ENCODE assay signal across 7 cellular contexts in the genomic region with DNA sequence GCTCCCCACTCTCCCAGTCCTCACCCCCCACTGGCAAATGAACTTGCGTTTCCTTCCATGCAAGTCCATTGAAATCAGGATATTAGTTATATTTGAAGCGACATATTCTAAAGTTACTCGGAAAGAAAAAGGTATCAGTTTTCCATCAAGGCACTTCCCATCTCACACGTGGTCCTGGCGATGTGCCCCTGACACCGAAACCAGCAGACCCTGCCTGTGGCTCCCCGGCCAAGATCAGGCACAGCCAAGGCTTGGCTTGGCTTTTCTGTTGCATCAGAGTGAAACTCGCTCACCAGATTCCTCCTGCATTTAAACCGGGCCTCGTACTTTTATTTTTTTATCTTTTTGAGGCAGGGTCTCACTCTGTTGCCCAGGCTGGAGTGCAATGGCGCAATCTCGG.
DNase-seq lines count a peak whose midpoint lies in the region; ATAC-seq and TF ChIP-seq lines count a peak whose summit lies in the region.
"Not testable (repeated sequence)": the region's sequence is repeated elsewhere in the genome, so short reads cannot be mapped to it uniquely, and the experiment has no call there.

No MANE protein-coding gene starts in this region.

- not testable (repeated sequence) for H3K4me1 ChIP-seq in right cardiac atrium (ENCODE audit: control insufficient read depth, insufficient read depth, low read length); spleen

- POLR2A ChIA-PET in activated naive CD8-positive, alpha-beta T cell treated with anti-CD3 and anti-CD28 coated beads, Interleukin-2, amount 10 ng/mL, durations not matched to agents 7 days and 5 days (lab: Charles Lee), result not testable (repeated sequence)

- WGBS in right cardiac atrium, result 79% methylated on average over 12 of the region's 12 CpGs
- 88 to 97% (median 95%) methylated on average over 12 of the region's 12 CpGs for WGBS in spleen, 5 donors

- not testable (repeated sequence) for TF ChIP-seq CTCF in spleen (IDR thresholded peaks at IDR 0.05 in 8 of 11, conservative IDR thresholded peaks at IDR 0.05 in 3 of 11); type B pancreatic cell (conservative IDR thresholded peaks at IDR 0.05)

- not testable (repeated sequence) for H3K27me3 ChIP-seq in right cardiac atrium (ENCODE audit: control insufficient read depth, insufficient read depth); spleen (replicated peaks in 1 of 7)

- peak; percentile 16 for DNase-seq in activated CD4-positive, CD25-positive, alpha-beta regulatory T cell treated with anti-CD3 and anti-CD28 coated beads, Interleukin-2, amount 50 U/mL, for 72 hours
- peak; percentile 10 for DNase-seq in activated naive CD8-positive, alpha-beta T cell treated with anti-CD3 and anti-CD28 coated beads, Interleukin-2, amount 10 ng/mL, durations not matched to agents 7 days and 5 days
- DNase-seq in fibroblast of gingiva (ENCODE audit: low read depth) (peak; percentile 27), right cardiac atrium (peak in 2 of 3 donors; percentile 63 to 66), mesenteric fat pad (ENCODE audit: low spot score) (peak; percentile 53), spleen (peak; percentile 11), type B pancreatic cell (ENCODE audit: extremely low spot score, unreplicated experiment) (peak; percentile 36)

- H3K36me3 Mint-ChIP-seq in activated naive CD8-positive, alpha-beta T cell treated with anti-CD3 and anti-CD28 coated beads, Interleukin-2, amount 10 ng/mL, durations not matched to agents 7 days and 5 days; type B pancreatic cell: not testable (repeated sequence)

- TF ChIP-seq POLR2A in spleen (IDR thresholded peaks at IDR 0.05), result not testable (repeated sequence)

- intact Hi-C loops in right cardiac atrium (cut with DNase I); spleen (cut with DNase I; ENCODE audit: low total_unique reads): not testable (repeated sequence)

- not testable (repeated sequence) for H3K4me3 Mint-ChIP-seq in activated naive CD8-positive, alpha-beta T cell treated with anti-CD3 and anti-CD28 coated beads, Interleukin-2, amount 10 ng/mL, durations not matched to agents 7 days and 5 days; type B pancreatic cell

- H3K9me3 ChIP-seq in right cardiac atrium (ENCODE audit: control insufficient read depth, low read length); spleen: not testable (repeated sequence)

- H3K9me3 Mint-ChIP-seq in activated naive CD8-positive, alpha-beta T cell treated with anti-CD3 and anti-CD28 coated beads, Interleukin-2, amount 10 ng/mL, durations not matched to agents 7 days and 5 days, result not testable (repeated sequence)
- peaks cover 10% of the 10 kb centered on the region for H3K9me3 Mint-ChIP-seq in type B pancreatic cell

- not testable (repeated sequence) for H3K4me3 ChIP-seq in right cardiac atrium (ENCODE audit: low read length); spleen

- not testable (repeated sequence) for H3K27ac Mint-ChIP-seq in activated naive CD8-positive, alpha-beta T cell treated with anti-CD3 and anti-CD28 coated beads, Interleukin-2, amount 10 ng/mL, durations not matched to agents 7 days and 5 days; type B pancreatic cell

- not testable (repeated sequence) for H3K27ac ChIP-seq in right cardiac atrium (ENCODE audit: low read length); spleen

- not testable (repeated sequence) for ATAC-seq in activated naive CD8-positive, alpha-beta T cell treated with anti-CD3 and anti-CD28 coated beads, Interleukin-2, amount 10 ng/mL, durations not matched to agents 7 days and 5 days (ENCODE audit: low read depth); right cardiac atrium

- H3K27me3 Mint-ChIP-seq in activated naive CD8-positive, alpha-beta T cell treated with anti-CD3 and anti-CD28 coated beads, Interleukin-2, amount 10 ng/mL, durations not matched to agents 7 days and 5 days; type B pancreatic cell: not testable (repeated sequence)

- not testable (repeated sequence) for H3K4me1 Mint-ChIP-seq in activated naive CD8-positive, alpha-beta T cell treated with anti-CD3 and anti-CD28 coated beads, Interleukin-2, amount 10 ng/mL, durations not matched to agents 7 days and 5 days; type B pancreatic cell (ENCODE audit: unreplicated experiment)

- H3K36me3 ChIP-seq in spleen, result peaks cover 0 to 28% (median 0%) of the 10 kb centered on the region in 6 donors

Comparison
In these comparisons a context has a peak if more than half of its experiments do, and no peak if none do; other contexts are left out.
1. DNase-seq: peak in every context shown above with its lines; median percentile 64 in right cardiac atrium; 53 in mesenteric fat pad; 36 in type B pancreatic cell; 27 in fibroblast of gingiva; 16 in activated CD4-positive, CD25-positive, alpha-beta regulatory T cell treated with anti-CD3 and anti-CD28 coated beads, Interleukin-2, amount 50 U/mL, for 72 hours; 11 in spleen; 10 in activated naive CD8-positive, alpha-beta T cell treated with anti-CD3 and anti-CD28 coated beads, Interleukin-2, amount 10 ng/mL, durations not matched to agents 7 days and 5 days.